In the genomic region with DNA sequence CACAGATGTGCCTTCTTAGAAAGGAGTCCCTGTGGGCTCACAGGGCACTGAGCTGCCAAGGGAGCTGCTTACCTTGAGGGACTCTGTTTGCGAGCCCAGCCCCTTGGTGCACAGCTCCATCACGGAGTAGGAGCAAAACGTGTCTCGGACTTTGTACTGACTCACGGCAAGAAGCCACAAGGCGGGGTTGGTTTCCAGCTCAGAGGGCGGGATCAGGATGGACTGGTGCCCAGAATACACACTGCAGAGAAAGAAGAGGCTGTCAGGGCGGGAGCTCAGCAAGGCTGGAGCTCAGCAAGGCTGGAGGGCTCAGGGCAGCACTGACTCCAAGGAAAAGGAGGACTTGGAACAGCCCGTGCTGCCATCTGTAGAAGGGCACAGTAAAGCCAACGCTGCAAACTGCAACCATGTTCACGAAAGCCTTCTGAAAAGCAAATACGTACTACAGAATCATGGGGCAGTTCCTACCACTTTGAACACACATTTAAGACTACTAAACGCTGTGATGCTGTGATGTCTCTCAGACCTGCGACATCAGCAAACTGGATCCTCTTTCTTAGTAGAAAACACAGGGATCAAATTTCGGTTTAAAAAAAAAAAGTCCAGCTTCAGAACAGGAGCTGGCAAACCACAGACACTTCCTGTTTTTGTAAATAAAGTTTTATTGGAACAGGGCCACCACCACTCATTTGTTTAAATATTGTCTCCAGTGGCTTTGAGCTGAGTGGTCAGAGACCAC, we compare ENCODE assay signal across 8 cellular contexts.
DNase-seq lines count a peak whose midpoint lies in the region; ATAC-seq and TF ChIP-seq lines count a peak whose summit lies in the region.

No MANE protein-coding gene starts in this region.

- no peak overlapping the region for H2BK15ac ChIP-seq in neuronal stem cell (ENCODE audit: low read length)

- H3K79me1 ChIP-seq in neuronal stem cell (ENCODE audit: low read depth, low read length): no peaks in the 10 kb centered on the region

- H3K18ac ChIP-seq in neuronal stem cell (ENCODE audit: low read length): no peak overlapping the region

- H4K8ac ChIP-seq in neuronal stem cell (ENCODE audit: low read depth, low read length): no peak overlapping the region

- H2BK5ac ChIP-seq in neuronal stem cell (ENCODE audit: low read length): no peak overlapping the region

- TF ChIP-seq POLR2A in gastroesophageal sphincter (IDR thresholded peaks at IDR 0.05): no peak

- DNase-seq in AG08395 (ENCODE audit: low spot score) (peak; percentile 95), H4 (ENCODE audit: low spot score) (peak; percentile 86), NCI-H748 (lab: John Stamatoyannopoulos, UW; ENCODE audit: unreplicated experiment) (peak; percentile 80), neuronal stem cell (ENCODE audit: low spot score) (no peak)
- peak; percentile 11 for DNase-seq in activated T-helper 9 cell treated with anti-CD3 and anti-CD28 coated beads, Interleukin-2, amount 50 U/mL, for 16 hours (ENCODE audit: low read depth)

- ATAC-seq in gastroesophageal sphincter: peak; percentile 96
- no peak for ATAC-seq in GM18498 (IDR thresholded peaks at IDR 0.05; ENCODE audit: unreplicated experiment)
- no peak for ATAC-seq in HG03354 (IDR thresholded peaks at IDR 0.05; ENCODE audit: poor library complexity, severe bottlenecking, unreplicated experiment)

- peaks cover 0 to 17% (median 0%) of the 10 kb centered on the region in 3 donors for H3K4me1 ChIP-seq in gastroesophageal sphincter
- H3K4me1 ChIP-seq in neuronal stem cell (ENCODE audit: control insufficient read depth in 2 of 2, insufficient read depth in 1 of 2, low read depth in 1 of 2, low read length in 2 of 2): peaks cover 0 to 2% of the 10 kb centered on the region in 2 donors

- H3K4me2 ChIP-seq in neuronal stem cell (ENCODE audit: insufficient read depth, low read length, poor library complexity, severe bottlenecking): no peak overlapping the region

- H3K14ac ChIP-seq in neuronal stem cell (ENCODE audit: low read length): no peak overlapping the region

- peak overlapping the region; percentile 32 for H3K23ac ChIP-seq in neuronal stem cell (ENCODE audit: low read depth, low read length, poor library complexity)

- no peak overlapping the region for H4K91ac ChIP-seq in neuronal stem cell (ENCODE audit: low read depth, low read length, poor library complexity)

- no peak overlapping the region for H2AFZ ChIP-seq in neuronal stem cell (ENCODE audit: low read length)

- no peaks in the 10 kb centered on the region for H3K27me3 ChIP-seq in gastroesophageal sphincter
- H3K27me3 ChIP-seq in neuronal stem cell (ENCODE audit: control insufficient read depth in 3 of 3, insufficient read depth in 3 of 3, low read depth in 1 of 3, low read length in 3 of 3): no peaks in the 10 kb centered on the region

- no peak for TF ChIP-seq EP300 in gastroesophageal sphincter (IDR thresholded peaks at IDR 0.05)

- no peak overlapping the region for H3K9ac ChIP-seq in neuronal stem cell (ENCODE audit: low read depth, low read length, poor library complexity)

- TF ChIP-seq CTCF in gastroesophageal sphincter (IDR thresholded peaks at IDR 0.05): peak in 1 of 4 experiments; percentile 41

- H3K27ac ChIP-seq in gastroesophageal sphincter: peak overlapping the region; percentile 63 to 79 (median 73)
- H3K27ac ChIP-seq in neuronal stem cell (replicated peaks; ENCODE audit: low read length): peak overlapping the region; percentile 21

- H3K9me3 ChIP-seq in gastroesophageal sphincter: no peaks in the 10 kb centered on the region
- no peaks in the 10 kb centered on the region for H3K9me3 ChIP-seq in neuronal stem cell (replicated peaks in 1 of 2; ENCODE audit: control insufficient read depth in 2 of 2, insufficient read depth in 1 of 2, low read depth in 1 of 2, low read length in 2 of 2)

- H2AK5ac ChIP-seq in neuronal stem cell (ENCODE audit: low read depth, low read length): no peak overlapping the region

- H3K4me3 ChIP-seq in gastroesophageal sphincter: no peak overlapping the region
- H3K4me3 ChIP-seq in neuronal stem cell (ENCODE audit: low read length in 2 of 2): no peak overlapping the region

- H3K4ac ChIP-seq in neuronal stem cell (ENCODE audit: low read length): no peak overlapping the region

- H2BK120ac ChIP-seq in neuronal stem cell (ENCODE audit: low read depth, low read length): no peak overlapping the region

- 18 to 19% methylated on average over 6 to 7 of the region's 15 CpGs for WGBS in gastroesophageal sphincter (ENCODE audit: low coverage in 1 of 2), 2 donors
- no CpG with 5 or more reads among the region's 15 CpGs for WGBS in neuronal stem cell (ENCODE audit: extremely low coverage in 2 of 2, insufficient read length in 2 of 2, insufficient replicate concordance in 1 of 2), 2 donors

- H3K36me3 ChIP-seq in gastroesophageal sphincter (peaks cover 0 to 46% of the 10 kb centered on the region in 2 donors), neuronal stem cell (replicated peaks in 1 of 2; ENCODE audit: control insufficient read depth in 2 of 2, insufficient read depth in 2 of 2, low read length in 2 of 2) (peaks cover 11 to 53% of the 10 kb centered on the region in 2 donors)

- H2BK12ac ChIP-seq in neuronal stem cell (ENCODE audit: low read length): no peak overlapping the region
